In genomic region chr7:30255096-30255769, GRCh38 we compare ENCODE assay signal across 1 cellular context.
A peak's percentile ranks its signal among the peaks of the same experiment; 100 is the strongest.
TF ChIP-seq lines count a peak whose summit lies in the region.

No MANE protein-coding gene starts in this region.

TF ChIP-seq in HepG2, 621 proteins besides CTCF, POLR2A, EP300 and RAD21 (continued from another document and continues in another):
- peak; percentile 35; the same call in 1 of the 2 replicates for TF ChIP-seq ZBTB33 (CRISPR knock-in tag; IDR thresholded peaks at IDR 0.05)
- TF ChIP-seq ZNF703 (CRISPR knock-in tag; IDR thresholded peaks at IDR 0.05; ENCODE audit: borderline replicate concordance) = no peak; the same call in 1 of the 2 replicates
- TF ChIP-seq ZFP36L2 (CRISPR knock-in tag; IDR thresholded peaks at IDR 0.05) = no peak
- TF ChIP-seq ZNF710 (CRISPR knock-in tag; IDR thresholded peaks at IDR 0.05; ENCODE audit: borderline replicate concordance) = peak; percentile 79; the same call in 1 of the 2 replicates
- TF ChIP-seq MED1 (CRISPR knock-in tag; IDR thresholded peaks at IDR 0.05) = peak; percentile 83
- TF ChIP-seq ZNF619 (CRISPR knock-in tag; IDR thresholded peaks at IDR 0.05) = no peak
- TF ChIP-seq ZMYM4 (CRISPR knock-in tag; IDR thresholded peaks at IDR 0.05) = peak; percentile 61
- TF ChIP-seq ZNF788 (CRISPR knock-in tag; IDR thresholded peaks at IDR 0.05; ENCODE audit: borderline replicate concordance) = peak; percentile 80; the same call in 1 of the 2 replicates
- TF ChIP-seq ZBTB49 (CRISPR knock-in tag; IDR thresholded peaks at IDR 0.05; ENCODE audit: borderline replicate concordance) = no peak
- 0 out of 2 replicates have a peak, but pooled peaks have one; percentile 40 for TF ChIP-seq NFE2L2 (IDR thresholded peaks at IDR 0.05; ENCODE audit: low read length)
- TF ChIP-seq MAX (IDR thresholded peaks at IDR 0.05) = no peak; the same call in 1 of the 2 replicates
- peak; percentile 85; the same call in 1 of the 2 replicates for TF ChIP-seq AHDC1 (CRISPR knock-in tag; IDR thresholded peaks at IDR 0.05; ENCODE audit: borderline replicate concordance)
- TF ChIP-seq ISL2 (CRISPR knock-in tag; IDR thresholded peaks at IDR 0.05) = peak; percentile 94
- peak; percentile 47; the same call in 1 of the 2 replicates for TF ChIP-seq NR2C2 (CRISPR knock-in tag; IDR thresholded peaks at IDR 0.05; ENCODE audit: borderline replicate concordance)
- peak; percentile 87 for TF ChIP-seq HDAC2 (CRISPR knock-in tag; IDR thresholded peaks at IDR 0.05)
- peak; percentile 92 for TF ChIP-seq PHF21A (CRISPR knock-in tag; IDR thresholded peaks at IDR 0.05)
- peak; percentile 92 for TF ChIP-seq FOXJ3 (CRISPR knock-in tag; IDR thresholded peaks at IDR 0.05; ENCODE audit: borderline replicate concordance)
- TF ChIP-seq ZGPAT (CRISPR knock-in tag; IDR thresholded peaks at IDR 0.05) = peak; percentile 87
- TF ChIP-seq NCOR1 (IDR thresholded peaks at IDR 0.05; ENCODE audit: borderline replicate concordance, low read length) = peak; percentile 99
- peak; percentile 88 for TF ChIP-seq NCOA2 (CRISPR knock-in tag; IDR thresholded peaks at IDR 0.05)
- TF ChIP-seq MEIS1 (CRISPR knock-in tag; IDR thresholded peaks at IDR 0.05; ENCODE audit: borderline replicate concordance) = peak; percentile 27; the same call in 1 of the 2 replicates
- no peak for TF ChIP-seq CBX1 (IDR thresholded peaks at IDR 0.05; ENCODE audit: low read depth)
- TF ChIP-seq BRF2 (CRISPR knock-in tag; IDR thresholded peaks at IDR 0.05) = no peak
- TF ChIP-seq TBX3 (IDR thresholded peaks at IDR 0.05; ENCODE audit: borderline replicate concordance) = peak; percentile 66; the same call in 1 of the 2 replicates
- no peak for TF ChIP-seq FOXP1 (IDR thresholded peaks at IDR 0.05)
- peak; percentile 55; the same call in 1 of the 2 replicates for TF ChIP-seq FOXP1 (CRISPR knock-in tag; IDR thresholded peaks at IDR 0.05)
- no peak for TF ChIP-seq HBP1 (CRISPR knock-in tag; IDR thresholded peaks at IDR 0.05; ENCODE audit: low read depth)
- TF ChIP-seq BHLHE40 (IDR thresholded peaks at IDR 0.05; ENCODE audit: low read length) = no peak
- TF ChIP-seq KDM4B (CRISPR knock-in tag; IDR thresholded peaks at IDR 0.05) = 0 out of 2 replicates have a peak, but pooled peaks have one; percentile 58
- peak; percentile 74 for TF ChIP-seq FOXA3 (CRISPR knock-in tag; IDR thresholded peaks at IDR 0.05)
- TF ChIP-seq PITX1 (CRISPR knock-in tag; IDR thresholded peaks at IDR 0.05) = peak; percentile 84
- TF ChIP-seq SAP130 (CRISPR knock-in tag; IDR thresholded peaks at IDR 0.05; ENCODE audit: low read depth) = peak; percentile 65
- 0 out of 2 replicates have a peak, but pooled peaks have one; percentile 71 for TF ChIP-seq REPIN1 (CRISPR knock-in tag; IDR thresholded peaks at IDR 0.05; ENCODE audit: borderline replicate concordance, low read depth)
- TF ChIP-seq FOXA1 (IDR thresholded peaks at IDR 0.05) = no peak
- peak; percentile 3; the same call in 1 of the 2 replicates for TF ChIP-seq FOXA1 (CRISPR knock-in tag; IDR thresholded peaks at IDR 0.05)
- peak; percentile 96 for TF ChIP-seq SKIL (CRISPR knock-in tag; IDR thresholded peaks at IDR 0.05; ENCODE audit: borderline replicate concordance)
- peak; percentile 84; the same call in 1 of the 2 replicates for TF ChIP-seq NKX3-1 (CRISPR knock-in tag; IDR thresholded peaks at IDR 0.05)
- no peak for TF ChIP-seq ZNF546 (CRISPR knock-in tag; conservative IDR thresholded peaks at IDR 0.05)
- TF ChIP-seq ZBTB34 (CRISPR knock-in tag; IDR thresholded peaks at IDR 0.05) = peak; percentile 25; the same call in 1 of the 2 replicates
- TF ChIP-seq NFKBIZ (CRISPR knock-in tag; IDR thresholded peaks at IDR 0.05) = 0 out of 2 replicates have a peak, but pooled peaks have one; percentile 27
- TF ChIP-seq NFE2 (CRISPR knock-in tag; IDR thresholded peaks at IDR 0.05) = peak; percentile 56; the same call in 1 of the 2 replicates
- no peak for TF ChIP-seq ZNF598 (CRISPR knock-in tag; IDR thresholded peaks at IDR 0.05; ENCODE audit: borderline replicate concordance)
